Comparison of ENCODE assay signal across 27 cellular contexts in genomic region chr1:177833631-177834030, GRCh38.
DNase-seq lines count a peak whose midpoint lies in the region; TF ChIP-seq lines count a peak whose summit lies in the region.
"Had no signal": no experiment of that assay in that cellular context is flagged by ENCODE, and none has a peak within 500 bp of the region (broad histone marks: within the 10 kb centered on the region; RNA-seq: fewer than 3 reads in every experiment).

No MANE protein-coding gene starts in this region.

- no peaks in the 10 kb centered on the region for H3K4me1 ChIP-seq in esophagus squamous epithelium
- H3K4me1 ChIP-seq: A549; BE2C; BLaER1; BLaER1 treated with 17β-estradiol and CSF1 and Interleukin-3, amounts not matched to agents 10 nM and 100 nM; Caco-2 had no signal

- intact Hi-C loops in esophagus squamous epithelium (cut with DNase I), result no loop called here

- peak; percentile 52 for DNase-seq in putamen (ENCODE audit: low spot score)
- DNase-seq in esophagus squamous epithelium (lab: John Stamatoyannopoulos, UW), result no peak
- DNase-seq: 8988T; ACHN; AML-193; BE2C; C1 segment of cervical spinal cord; Caco-2; Calu3; CD4-positive, alpha-beta memory T cell; CD4-positive, alpha-beta T cell; CD4-positive, CD25-positive, alpha-beta regulatory T cell; CD8-positive, alpha-beta memory T cell; CD8-positive, alpha-beta T cell; COR-L47; DMS 273 treated with DMSO at 0.1 percent for 48 hours; DMS153; DMS53; DMS79; DMS79 treated with DMSO at 0.1 percent for 48 hours; DND-41; EL had no signal

- no peak for TF ChIP-seq CTCF in esophagus squamous epithelium (IDR thresholded peaks at IDR 0.05)

- no peaks in the 10 kb centered on the region for H3K9me3 ChIP-seq in esophagus squamous epithelium
- H3K9me3 ChIP-seq: A549, BE2C, Caco-2 had no signal

- no peak for TF ChIP-seq POLR2A in esophagus squamous epithelium (IDR thresholded peaks at IDR 0.05)

- 60 to 66% methylated on average over 3 of the region's 3 CpGs for WGBS in esophagus squamous epithelium, 2 donors

- H3K27me3 ChIP-seq in esophagus squamous epithelium, result no peaks in the 10 kb centered on the region
- H3K27me3 ChIP-seq: BE2C; BLaER1; BLaER1 treated with 17β-estradiol and CSF1 and Interleukin-3, amounts not matched to agents 10 nM and 100 nM had no signal

- H3K36me3 ChIP-seq in esophagus squamous epithelium, result no peaks in the 10 kb centered on the region
- H3K36me3 ChIP-seq: BE2C; BLaER1; BLaER1 treated with 17β-estradiol and CSF1 and Interleukin-3, amounts not matched to agents 10 nM and 100 nM had no signal

- no peak overlapping the region for H3K27ac ChIP-seq in esophagus squamous epithelium
- H3K27ac ChIP-seq: 22Rv1; A549; BLaER1; BLaER1 treated with 17β-estradiol and CSF1 and Interleukin-3, amounts not matched to agents 10 nM and 100 nM; C4-2B had no signal

- no peak overlapping the region for H3K4me3 ChIP-seq in esophagus squamous epithelium
- H3K4me3 ChIP-seq: A549; BLaER1; BLaER1 treated with 17β-estradiol and CSF1 and Interleukin-3, amounts not matched to agents 10 nM and 100 nM had no signal
